24 cellular contexts compared by ENCODE assay signal in genomic region chr12:65972149-65972548, GRCh38.
"Had no signal": no experiment of that assay in that cellular context is flagged by ENCODE, and none has a peak within 500 bp of the region (broad histone marks: within the 10 kb centered on the region; RNA-seq: fewer than 3 reads in every experiment).

No MANE protein-coding gene starts in this region.

- H3K9me3 Mint-ChIP-seq: natural killer cell; stimulated activated effector memory CD8-positive, alpha-beta T cell treated with anti-CD3 and anti-CD28 coated beads, Interleukin-12 subunit alpha, Interleukin-12 subunit beta, amount 100 ng/mL, for 72 hours had no signal

- DNase-seq: cortex of kidney; effector memory CD8-positive, alpha-beta T cell; erythroblast; hypothalamus; immature natural killer cell; islet precursor cell; kidney glomerular epithelial cell; left colon; left ventricle myocardium inferior; lower lobe of right lung; natural killer cell; stimulated activated CD4-positive, alpha-beta T cell treated with anti-CD3 and anti-CD28 coated beads, Interleukin-2, amount 100 ng/mL, for 24 hours; stimulated activated CD4-positive, alpha-beta T cell treated with anti-CD3 and anti-CD28 coated beads, Interleukin-4, amount 100 ng/mL, for 24 hours; stimulated activated naive CD8-positive, alpha-beta T cell treated with anti-CD3 and anti-CD28 coated beads, Interleukin-15, Interleukin-2, amounts not matched to agents 100 U/mL and 50 U/mL, for 24 hours; substantia nigra; testis; tibial artery; upper lobe of left lung had no signal

- H3K27ac ChIP-seq: left ventricle myocardium inferior, lower lobe of right lung, parathyroid adenoma, testis, tibial artery, upper lobe of left lung, vagina had no signal

- H3K27me3 ChIP-seq: testis, tibial artery, upper lobe of left lung, vagina had no signal

- H3K27me3 Mint-ChIP-seq: progenitor cell of endocrine pancreas had no signal

- H3K27ac Mint-ChIP-seq: effector memory CD8-positive, alpha-beta T cell; immature natural killer cell; natural killer cell; progenitor cell of endocrine pancreas; stimulated activated effector memory CD8-positive, alpha-beta T cell treated with anti-CD3 and anti-CD28 coated beads, Interleukin-12 subunit alpha, Interleukin-12 subunit beta, amount 100 ng/mL, for 72 hours had no signal

- H3K36me3 Mint-ChIP-seq: immature natural killer cell; natural killer cell; stimulated activated effector memory CD8-positive, alpha-beta T cell treated with anti-CD3 and anti-CD28 coated beads, Interleukin-12 subunit alpha, Interleukin-12 subunit beta, amount 100 ng/mL, for 72 hours had no signal

- H3K36me3 ChIP-seq: left ventricle myocardium inferior, lower lobe of right lung, tibial artery, upper lobe of left lung, vagina had no signal

- H3K4me3 ChIP-seq: left ventricle myocardium inferior, lower lobe of right lung, testis, tibial artery, upper lobe of left lung, vagina had no signal

- H3K9me3 ChIP-seq: lower lobe of right lung, testis, upper lobe of left lung, vagina had no signal

- H3K4me3 Mint-ChIP-seq: effector memory CD8-positive, alpha-beta T cell; immature natural killer cell; natural killer cell; neural crest cell; stimulated activated effector memory CD8-positive, alpha-beta T cell treated with anti-CD3 and anti-CD28 coated beads, Interleukin-12 subunit alpha, Interleukin-12 subunit beta, amount 100 ng/mL, for 72 hours had no signal

- ATAC-seq: effector memory CD8-positive, alpha-beta T cell; left colon; lower lobe of right lung; natural killer cell; sciatic nerve; stimulated activated effector memory CD8-positive, alpha-beta T cell treated with anti-CD3 and anti-CD28 coated beads, Interleukin-12 subunit alpha, Interleukin-12 subunit beta, amount 100 ng/mL, for 72 hours; stimulated activated naive CD8-positive, alpha-beta T cell treated with anti-CD3 and anti-CD28 coated beads, Interleukin-15, Interleukin-2, amounts not matched to agents 100 U/mL and 50 U/mL, for 24 hours had no signal

- H3K79me2 ChIP-seq: parathyroid adenoma had no signal

- H3K4me1 ChIP-seq: left ventricle myocardium inferior, lower lobe of right lung, parathyroid adenoma, testis, tibial artery, upper lobe of left lung, vagina had no signal

- H3K4me1 Mint-ChIP-seq: immature natural killer cell; natural killer cell; neural crest cell; stimulated activated effector memory CD8-positive, alpha-beta T cell treated with anti-CD3 and anti-CD28 coated beads, Interleukin-12 subunit alpha, Interleukin-12 subunit beta, amount 100 ng/mL, for 72 hours had no signal

- H3K9ac ChIP-seq: parathyroid adenoma had no signal

- H2AFZ ChIP-seq: parathyroid adenoma had no signal
